20 cellular contexts compared by ENCODE assay signal in genomic region chr9:113631093-113631765, GRCh38.
DNase-seq lines count a peak whose midpoint lies in the region; ATAC-seq, FAIRE-seq and TF ChIP-seq lines count a peak whose summit lies in the region.
"Had no signal": no experiment of that assay in that cellular context is flagged by ENCODE, and none has a peak within 500 bp of the region (broad histone marks: within the 10 kb centered on the region; RNA-seq: fewer than 3 reads in every experiment).

No MANE protein-coding gene starts in this region.

- H3K9ac ChIP-seq in K562 (ENCODE audit: insufficient read depth in 1 of 2, low read depth in 2 of 2, low read length in 2 of 2): no peak overlapping the region
- H3K9ac ChIP-seq in HepG2 (ENCODE audit: insufficient read depth, low read depth, low read length): no peak overlapping the region
- H3K9ac ChIP-seq: KMS-11 had no signal

- FAIRE-seq in K562 (lab: Jason Lieb, UNC) (no peak), HepG2 (lab: Jason Lieb, UNC) (no peak)

- no peak overlapping the region for H3K4me2 ChIP-seq in K562 (ENCODE audit: insufficient read depth, low read length)
- no peak overlapping the region for H3K4me2 ChIP-seq in HepG2 (ENCODE audit: low read depth, low read length)
- H3K4me2 ChIP-seq: KMS-11 had no signal

- in situ Hi-C loops in K562 (cut with MboI): no loop called here
- in situ Hi-C loops in HepG2 (cut with HindIII; ENCODE audit: extremely low pct_ligation_motif_present, low pct_unique_long_range_greater_than_20kb): no loop called here

- H3K36me3 ChIP-seq in H7 (replicated peaks; ENCODE audit: control insufficient read depth, insufficient read depth, low read length) (no peaks in the 10 kb centered on the region), K562 (ENCODE audit: control insufficient read depth, insufficient read depth, low read length) (no peaks in the 10 kb centered on the region), HepG2 (replicated peaks in 1 of 2; ENCODE audit: control insufficient read depth in 1 of 2, insufficient read depth in 2 of 2, low read length in 2 of 2) (no peaks in the 10 kb centered on the region), sigmoid colon (no peaks in the 10 kb centered on the region)
- H3K36me3 ChIP-seq: right atrium auricular region, thoracic aorta had no signal

- no peak for TF ChIP-seq EP300 in K562 (IDR thresholded peaks at IDR 0.05; ENCODE audit: low read length)
- no peak for TF ChIP-seq EP300 in HepG2 (IDR thresholded peaks at IDR 0.05; ENCODE audit: low read depth in 2 of 2, low read length in 2 of 2)
- no peak for TF ChIP-seq EP300 in HepG2 (CRISPR knock-in tag; IDR thresholded peaks at IDR 0.05; ENCODE audit: borderline replicate concordance)
- TF ChIP-seq EP300 in sigmoid colon (IDR thresholded peaks at IDR 0.05): no peak

- no peak for ATAC-seq in K562
- ATAC-seq in HepG2: no peak
- ATAC-seq in GM21576 (IDR thresholded peaks at IDR 0.05; ENCODE audit: unreplicated experiment): no peak
- no peak for ATAC-seq in HG03025 (IDR thresholded peaks at IDR 0.05; ENCODE audit: low FRiP score, unreplicated experiment)
- ATAC-seq: stimulated activated effector memory CD8-positive, alpha-beta T cell treated with anti-CD3 and anti-CD28 coated beads, Interleukin-12 subunit alpha, Interleukin-12 subunit beta, amount 100 ng/mL, for 72 hours; WTC11 had no signal

- intact Hi-C loops in K562 (cut with micrococcal nuclease): no loop called here
- intact Hi-C loops in HepG2 (cut with micrococcal nuclease; ENCODE audit: unreplicated experiment): no loop called here
- intact Hi-C loops in sigmoid colon (cut with DNase I): no loop called here

- 2% methylated on average over 10 of the region's 10 CpGs for WGBS in K562 (ENCODE audit: insufficient coverage, low coverage, missing lambda C conversion rate)
- WGBS in HepG2 (ENCODE audit: low lambda C conversion rate): 21% methylated on average over 3 of the region's 10 CpGs
- WGBS in sigmoid colon, 2 donors: 74 to 82% methylated on average over 10 of the region's 10 CpGs

- H2AFZ ChIP-seq in K562 (ENCODE audit: low read depth, low read length): no peak overlapping the region
- no peak overlapping the region for H2AFZ ChIP-seq in HepG2 (ENCODE audit: low read length)

- H3K9me1 ChIP-seq in K562 (ENCODE audit: control insufficient read depth, insufficient read depth, low read length): no peaks in the 10 kb centered on the region

- H3K9me3 ChIP-seq in K562 (replicated peaks; ENCODE audit: control insufficient read depth, insufficient read depth, low read depth, low read length) (no peaks in the 10 kb centered on the region), HepG2 (ENCODE audit: low read length) (no peaks in the 10 kb centered on the region), sigmoid colon (no peaks in the 10 kb centered on the region)
- H3K9me3 ChIP-seq: right atrium auricular region, thoracic aorta had no signal

- TF ChIP-seq RAD21 in K562 (CRISPR knock-in tag; conservative IDR thresholded peaks at IDR 0.05 in 1 of 2, IDR thresholded peaks at IDR 0.05 in 1 of 2): no peak
- no peak for TF ChIP-seq RAD21 in HepG2 (CRISPR knock-in tag; IDR thresholded peaks at IDR 0.05)

- TF ChIP-seq CTCF in K562 (IDR thresholded peaks at IDR 0.05 in 2 of 3, conservative IDR thresholded peaks at IDR 0.05 in 1 of 3; ENCODE audit: insufficient read depth in 2 of 3, low read depth in 1 of 3, low read length in 3 of 3) (no peak), HepG2 (CRISPR knock-in tag; IDR thresholded peaks at IDR 0.05) (no peak), sigmoid colon (IDR thresholded peaks at IDR 0.05) (no peak)

- no peaks in the 10 kb centered on the region for H3K79me2 ChIP-seq in K562 (ENCODE audit: control insufficient read depth, insufficient read depth, low read length)
- no peaks in the 10 kb centered on the region for H3K79me2 ChIP-seq in HepG2 (ENCODE audit: insufficient read depth, low read length)

- H3K27ac ChIP-seq in K562 (ENCODE audit: extremely low read depth, low read depth, low read length) (no peak overlapping the region), HepG2 (ENCODE audit: extremely low read length, insufficient read depth, low read length) (no peak overlapping the region), sigmoid colon (no peak overlapping the region)
- H3K27ac ChIP-seq: KMS-11, right atrium auricular region, thoracic aorta had no signal

- H4K20me1 ChIP-seq in K562 (replicated peaks; ENCODE audit: control insufficient read depth, insufficient read depth, low read length): no peaks in the 10 kb centered on the region
- H4K20me1 ChIP-seq in HepG2 (ENCODE audit: insufficient read depth, low read length): no peaks in the 10 kb centered on the region

- TF ChIP-seq POLR2A in K562 (conservative IDR thresholded peaks at IDR 0.05) (no peak), HepG2 (IDR thresholded peaks at IDR 0.05; ENCODE audit: insufficient read depth in 1 of 2, low read depth in 2 of 2, low read length in 2 of 2) (no peak), sigmoid colon (IDR thresholded peaks at IDR 0.05) (no peak)

- POLR2A ChIA-PET in K562 (lab: Yijun Ruan, JAX): interaction anchor here (0.6 kb wide), 1 partner anchor 69 kb away, joined by 3 read pairs; no protein-coding TSS in a partner anchor
- POLR2A ChIA-PET in HepG2 (lab: Yijun Ruan, JAX): no interaction called here

- DNase-seq in H7 (peak; percentile 20), K562 (ENCODE audit: extremely low read depth in 1 of 4, low spot score in 3 of 4) (no peak), HepG2 (ENCODE audit: low spot score) (no peak), sigmoid colon (peak; percentile 40), NK-92 (lab: John Stamatoyannopoulos, UW; ENCODE audit: unreplicated experiment) (no peak), cerebellum (ENCODE audit: low spot score) (no peak)
- DNase-seq: activated CD4-positive, alpha-beta memory T cell treated with anti-CD3 and anti-CD28 coated beads for 36 hours; activated naive CD4-positive, alpha-beta T cell treated with anti-CD3 and anti-CD28 coated beads, Interleukin-2, amount 10 ng/mL, durations not matched to agents 7 days and 5 days; activated T-cell treated with anti-CD3 and anti-CD28 coated beads, Interleukin-2, amount 50 U/mL, for 1 hour; central memory CD4-positive, alpha-beta T cell; NCI-H187; NCI-H2227 treated with DMSO at 0.1 percent for 48 hours; occipital lobe had no signal

- H3K27me3 ChIP-seq in H7 (ENCODE audit: control insufficient read depth, insufficient read depth, low read length) (no peaks in the 10 kb centered on the region; the same call in 1 of the 2 replicates), K562 (ENCODE audit: control insufficient read depth in 2 of 2, insufficient read depth in 2 of 2, low read length in 2 of 2) (peaks cover 14 to 70% of the 10 kb centered on the region in 2 experiments), HepG2 (ENCODE audit: control insufficient read depth in 1 of 2, insufficient read depth in 2 of 2, low read length in 2 of 2) (peaks cover 0 to 35% of the 10 kb centered on the region in 2 experiments; a peak in 3 of 5 replicates), sigmoid colon (no peaks in the 10 kb centered on the region)
- H3K27me3 ChIP-seq: right atrium auricular region had no signal

- CTCF ChIA-PET in K562 (lab: Yijun Ruan, JAX; ENCODE audit: low intra/inter-chr PET ratio): no interaction called here
- CTCF ChIA-PET in HepG2 (lab: Yijun Ruan, JAX; ENCODE audit: low intra/inter-chr PET ratio, low total read pairs): no interaction called here

- no peaks in the 10 kb centered on the region; a peak in 1 of 5 replicates for H3K4me1 ChIP-seq in K562 (replicated peaks in 1 of 2; ENCODE audit: control insufficient read depth in 2 of 2, insufficient read depth in 2 of 2, low read length in 2 of 2)
- peaks cover 60% of the 10 kb centered on the region for H3K4me1 ChIP-seq in HepG2 (ENCODE audit: insufficient read depth, low read length)
- H3K4me1 ChIP-seq in sigmoid colon: peaks cover 0 to 16% (median 11%) of the 10 kb centered on the region in 4 donors

- no peak overlapping the region for H3K4me3 ChIP-seq in H7 (ENCODE audit: insufficient read depth, low read depth, low read length)
- H3K4me3 ChIP-seq in K562: no peak overlapping the region
- no peak overlapping the region for H3K4me3 ChIP-seq in HepG2 (replicated peaks in 1 of 3; ENCODE audit: insufficient read depth in 1 of 3, low read depth in 2 of 3, low read length in 3 of 3)
- no peak overlapping the region for H3K4me3 ChIP-seq in sigmoid colon
- H3K4me3 ChIP-seq: right atrium auricular region, thoracic aorta had no signal

- BruUV-seq in K562 (replicated peaks; lab: Mats Ljungman, UMichigan) (no TSS peak), HepG2 (replicated peaks; lab: Mats Ljungman, UMichigan) (no TSS peak)

TF ChIP-seq in K562, 482 proteins besides CTCF, POLR2A, EP300 and RAD21:
- TF ChIP-seq GABPB1 (CRISPR knock-in tag; IDR thresholded peaks at IDR 0.05) (no peak), RBM25 (IDR thresholded peaks at IDR 0.05; ENCODE audit: low read depth, low read length, severe bottlenecking) (peak; percentile 57)

TF ChIP-seq in HepG2, 621 proteins besides CTCF, POLR2A, EP300 and RAD21:
- TF ChIP-seq ZMYM3 (CRISPR knock-in tag; IDR thresholded peaks at IDR 0.05): peak; percentile 60
- TF ChIP-seq KAT8 (CRISPR knock-in tag; IDR thresholded peaks at IDR 0.05): no peak
- no peak for TF ChIP-seq JUN (CRISPR knock-in tag; IDR thresholded peaks at IDR 0.05)
- TF ChIP-seq, protein P1, sequence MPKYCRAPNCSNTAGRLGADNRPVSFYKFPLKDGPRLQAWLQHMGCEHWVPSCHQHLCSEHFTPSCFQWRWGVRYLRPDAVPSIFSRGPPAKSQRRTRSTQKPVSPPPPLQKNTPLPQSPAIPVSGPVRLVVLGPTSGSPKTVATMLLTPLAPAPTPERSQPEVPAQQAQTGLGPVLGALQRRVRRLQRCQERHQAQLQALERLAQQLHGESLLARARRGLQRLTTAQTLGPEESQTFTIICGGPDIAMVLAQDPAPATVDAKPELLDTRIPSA (CRISPR knock-in tag; IDR thresholded peaks at IDR 0.05; ENCODE audit: borderline replicate concordance): no peak
- peak; percentile 27 to 37; a peak in 1 of 4 replicates for TF ChIP-seq MAFK (conservative IDR thresholded peaks at IDR 0.05 in 1 of 2, IDR thresholded peaks at IDR 0.05 in 1 of 2; ENCODE audit: low read length in 2 of 2)
- TF ChIP-seq ZNF629 (CRISPR knock-in tag; conservative IDR thresholded peaks at IDR 0.05): peak; percentile 88
- no peak for TF ChIP-seq MAZ (IDR thresholded peaks at IDR 0.05; ENCODE audit: borderline replicate concordance, low read depth, low read length)
- TF ChIP-seq MAZ (CRISPR knock-in tag; IDR thresholded peaks at IDR 0.05; ENCODE audit: low read depth): no peak

Comparison
In these comparisons a context has a peak if more than half of its experiments do, and no peak if none do; other contexts are left out.
1. DNase-seq: peak in H7 (single experiment) and sigmoid colon (single experiment); none in K562 (0 of 4), HepG2 (single experiment), NK-92 (single experiment) and cerebellum (single experiment).